Comparison of ENCODE assay signal across 8 cellular contexts in genomic region chr17:4968916-4969550, GRCh38. TPM values are rescaled to one million over a fixed set of nuclear protein-coding genes. Genes with fewer than 3 reads are reported as not detected.
DNase-seq lines count a peak whose midpoint lies in the region; ATAC-seq, FAIRE-seq and TF ChIP-seq lines count a peak whose summit lies in the region.

No MANE protein-coding gene starts in this region.

- TF ChIP-seq EP300 in HepG2 (IDR thresholded peaks at IDR 0.05; ENCODE audit: low read depth in 2 of 2, low read length in 2 of 2) = peak in 1 of 2 experiments; percentile 14; a peak in 1 of 4 replicates
- TF ChIP-seq EP300 in HepG2 (CRISPR knock-in tag; IDR thresholded peaks at IDR 0.05; ENCODE audit: borderline replicate concordance) = no peak

- in situ Hi-C loops in HepG2 (cut with HindIII; ENCODE audit: extremely low pct_ligation_motif_present, low pct_unique_long_range_greater_than_20kb) = no loop called here

- FAIRE-seq in HepG2 (lab: Jason Lieb, UNC) = no peak

- H2AFZ ChIP-seq in HepG2 (ENCODE audit: low read length) = no peak overlapping the region

- ATAC-seq in HepG2 (no peak), HG02852 (IDR thresholded peaks at IDR 0.05; ENCODE audit: unreplicated experiment) (no peak), GM21717 (IDR thresholded peaks at IDR 0.05; ENCODE audit: unreplicated experiment) (no peak)

- no peaks in the 10 kb centered on the region for H3K27me3 ChIP-seq in CD8-positive, alpha-beta memory T cell (ENCODE audit: insufficient read depth, low read length, poor library complexity, severe bottlenecking)
- H3K27me3 ChIP-seq in HepG2 (ENCODE audit: control insufficient read depth in 1 of 2, insufficient read depth in 2 of 2, low read length in 2 of 2) (no peaks in the 10 kb centered on the region; a peak in 1 of 5 replicates), thyroid gland (no peaks in the 10 kb centered on the region)

- H3K36me3 ChIP-seq in CD8-positive, alpha-beta memory T cell (ENCODE audit: insufficient read depth, low read length) = peaks cover 17% of the 10 kb centered on the region
- H3K36me3 ChIP-seq in HepG2 (replicated peaks in 1 of 2; ENCODE audit: control insufficient read depth in 1 of 2, insufficient read depth in 2 of 2, low read length in 2 of 2) (peaks cover 0 to 13% of the 10 kb centered on the region in 2 experiments; a peak in 3 of 5 replicates), thyroid gland (peaks cover 18 to 20% of the 10 kb centered on the region in 2 donors)

- TF ChIP-seq RAD21 in HepG2 (CRISPR knock-in tag; IDR thresholded peaks at IDR 0.05) = no peak

- peaks cover 0 to 52% (median 6%) of the 10 kb centered on the region in 3 donors for H3K36me3 Mint-ChIP-seq in CD8-positive, alpha-beta memory T cell

- TF ChIP-seq CTCF in HepG2 (CRISPR knock-in tag; IDR thresholded peaks at IDR 0.05) (no peak), thyroid gland (IDR thresholded peaks at IDR 0.05) (no peak)

- H3K9ac ChIP-seq in HepG2 (ENCODE audit: insufficient read depth, low read depth, low read length) = peak overlapping the region; percentile 91

- no peak overlapping the region for H3K4me3 Mint-ChIP-seq in CD8-positive, alpha-beta memory T cell

- no peaks in the 10 kb centered on the region for H4K20me1 ChIP-seq in HepG2 (ENCODE audit: insufficient read depth, low read length)

- CTCF ChIA-PET in CD8-positive, alpha-beta memory T cell (lab: Charles Lee) = interaction anchor here (0.6 to 5.1 kb wide), 9 partner anchors 19 to 402 kb away, joined by 3 to 34 read pairs (median 9); partner anchors contain the start of genes CAMTA2, CHRNE, ENO3 and PFN1
- CTCF ChIA-PET in HepG2 (lab: Yijun Ruan, JAX; ENCODE audit: low intra/inter-chr PET ratio, low total read pairs) = no interaction called here

- no TSS peak for BruUV-seq in HepG2 (replicated peaks; lab: Mats Ljungman, UMichigan)

- DNase-seq in CD8-positive, alpha-beta memory T cell = no peak
- peak; percentile 85 for DNase-seq in M059J (ENCODE audit: low read depth)
- peak; percentile 89 for DNase-seq in astrocyte of the hippocampus (ENCODE audit: low read depth, low spot score)
- no peak for DNase-seq in HepG2 (ENCODE audit: low spot score)
- no peak for DNase-seq in thyroid gland
- DNase-seq in NCI-H2196 (lab: John Stamatoyannopoulos, UW; ENCODE audit: unreplicated experiment) = no peak

- intact Hi-C loops in HepG2 (cut with micrococcal nuclease; ENCODE audit: unreplicated experiment) = loop anchor here (5.0 to 10.0 kb wide), 2 partner anchors 62 to 254 kb away; partner anchors contain the start of gene ARRB2
- intact Hi-C loops in thyroid gland (cut with DNase I) = no loop called here

- peak overlapping the region; percentile 59 for H3K27ac ChIP-seq in CD8-positive, alpha-beta memory T cell (ENCODE audit: low read depth, low read length)
- peak overlapping the region; percentile 92 for H3K27ac ChIP-seq in HepG2 (ENCODE audit: extremely low read length, insufficient read depth, low read length)
- peak overlapping the region in 2 of 3 donors; percentile 90 to 93 for H3K27ac ChIP-seq in thyroid gland

- peak overlapping the region in 4 of 8 donors; percentile 78 to 93 (median 82) for H3K27ac Mint-ChIP-seq in CD8-positive, alpha-beta memory T cell

- H3K9me3 Mint-ChIP-seq in CD8-positive, alpha-beta memory T cell = no peaks in the 10 kb centered on the region

- under 1% methylated on average over 12 of the region's 20 CpGs for WGBS in HepG2 (ENCODE audit: low lambda C conversion rate)
- 55 to 58% methylated on average over 20 of the region's 20 CpGs for WGBS in thyroid gland, 2 donors

- H3K9me3 ChIP-seq in CD8-positive, alpha-beta memory T cell (ENCODE audit: low read length) = no peaks in the 10 kb centered on the region
- H3K9me3 ChIP-seq in HepG2 (ENCODE audit: low read length) = no peaks in the 10 kb centered on the region
- H3K9me3 ChIP-seq in thyroid gland = no peaks in the 10 kb centered on the region

- H3K4me3 ChIP-seq in CD8-positive, alpha-beta memory T cell (ENCODE audit: low read length) = peak overlapping the region; percentile 100
- H3K4me3 ChIP-seq in HepG2 (replicated peaks in 1 of 3; ENCODE audit: insufficient read depth in 1 of 3, low read depth in 2 of 3, low read length in 3 of 3) = peak overlapping the region; percentile 72 to 88 (median 77)
- H3K4me3 ChIP-seq in thyroid gland (replicated peaks in 1 of 3) = peak overlapping the region in 1 of 3 donors; percentile 43

- H3K4me1 ChIP-seq in CD8-positive, alpha-beta memory T cell (ENCODE audit: insufficient read depth, low read length) = peaks cover 20% of the 10 kb centered on the region
- H3K4me1 ChIP-seq in HepG2 (ENCODE audit: insufficient read depth, low read length) (peaks cover 31% of the 10 kb centered on the region), thyroid gland (peaks cover 20 to 26% of the 10 kb centered on the region in 2 donors)

- H3K79me2 ChIP-seq in HepG2 (ENCODE audit: insufficient read depth, low read length) = peaks cover 27% of the 10 kb centered on the region

- POLR2A ChIA-PET in CD8-positive, alpha-beta memory T cell (lab: Charles Lee) = interaction anchor here (0.7 to 5.2 kb wide), 6 partner anchors 18 to 37 kb away, joined by 3 to 187 read pairs (median 10); partner anchors contain the start of genes ENO3, GP1BA, INCA1 and KIF1C
- POLR2A ChIA-PET in HepG2 (lab: Yijun Ruan, JAX) = interaction anchor here (0.6 to 10.5 kb wide), 16 partner anchors 11 to 402 kb away, joined by 3 to 273 read pairs (median 15); partner anchors contain the start of genes CAMTA2, ENO3, INCA1 and KIF1C

- peak overlapping the region; percentile 82 for H3K4me2 ChIP-seq in HepG2 (ENCODE audit: low read depth, low read length)

- H3K27me3 Mint-ChIP-seq in CD8-positive, alpha-beta memory T cell = no peaks in the 10 kb centered on the region

- peaks cover 16 to 20% (median 17%) of the 10 kb centered on the region in 3 donors for H3K4me1 Mint-ChIP-seq in CD8-positive, alpha-beta memory T cell

- TF ChIP-seq POLR2A in HepG2 (IDR thresholded peaks at IDR 0.05; ENCODE audit: insufficient read depth in 1 of 2, low read depth in 2 of 2, low read length in 2 of 2) (peak in 1 of 2 experiments; percentile 26; a peak in 3 of 4 replicates), thyroid gland (IDR thresholded peaks at IDR 0.05) (no peak)

RNA-seq across cellular contexts. Expression of gene SPAG7, which starts 1.4 kb away (rescaled TPM):
- total RNA-seq in CD8-positive, alpha-beta memory T cell = 10 to 100 TPM; 63.4 to 64.2 TPM
- polyA plus RNA-seq in CD8-positive, alpha-beta memory T cell = 112 TPM
- 30.0 and 38.4 TPM in 2 replicates for total RNA-seq in M059J (2014; rRNA removed; shearing (Covaris generic))
- total RNA-seq in HepG2 (2016; rRNA removed; fragmentation: Illumina TruSeq; extraction: Trizol) = 59.0 and 74.8 TPM in 2 replicates
- 15.5 and 15.8 TPM in 2 replicates for total RNA-seq in HepG2 (2016; cell fraction: cytosol; rRNA removed; fragmentation: Illumina TruSeq; extraction: Trizol; ENCODE audit: low read depth)
- 57.5 and 79.4 TPM in 2 replicates for total RNA-seq in HepG2 (2016; cell fraction: insoluble cytoplasmic fraction; rRNA removed; fragmentation: Illumina TruSeq; extraction: Trizol)
- total RNA-seq in HepG2 (2016; cell fraction: membrane; rRNA removed; fragmentation: Illumina TruSeq; extraction: Trizol) = 24.4 and 25.5 TPM in 2 replicates
- 29.6 and 30.0 TPM in 2 replicates for total RNA-seq in HepG2 (2016; cell fraction: nucleus; rRNA removed; fragmentation: Illumina TruSeq; extraction: Trizol)
- polyA plus RNA-seq in HepG2 (2011; rRNA removed) = 46.6 and 51.0 TPM in 2 replicates
- 42.5 and 54.3 TPM in 2 replicates for polyA plus RNA-seq in HepG2 (2011; cell fraction: cytosol; rRNA removed)
- polyA plus RNA-seq in HepG2 (2011; cell fraction: nucleus; rRNA removed) = 48.9 and 55.1 TPM in 2 replicates
- 46.7 and 52.1 TPM in 2 replicates for polyA plus RNA-seq in HepG2 (2012)
- polyA plus RNA-seq in HepG2 (2016; cell fraction: cytosol; fragmentation: Illumina TruSeq; extraction: Trizol; ENCODE audit: low read depth) = 18.4 and 18.9 TPM in 2 replicates
- polyA plus RNA-seq in HepG2 (2016; cell fraction: insoluble cytoplasmic fraction; fragmentation: Illumina TruSeq; extraction: Trizol; ENCODE audit: low read depth) = 103 and 105 TPM in 2 replicates
- 24.3 and 25.8 TPM in 2 replicates for polyA plus RNA-seq in HepG2 (2016; cell fraction: membrane; fragmentation: Illumina TruSeq; extraction: Trizol; ENCODE audit: low read depth)
- 73.4 and 75.2 TPM in 2 replicates for polyA plus RNA-seq in HepG2 (2016; cell fraction: nucleus; fragmentation: Illumina TruSeq; extraction: Trizol; ENCODE audit: insufficient read depth, low read depth)
- 13.7 and 25.4 TPM in 2 replicates for polyA minus RNA-seq in HepG2 (2011; rRNA and poly(A)+ RNA removed; ENCODE audit: low replicate concordance)
- polyA minus RNA-seq in HepG2 (2011; cell fraction: cytosol; rRNA and poly(A)+ RNA removed) = 15.3 and 21.8 TPM in 2 replicates
- 19.0 and 27.0 TPM in 2 replicates for polyA minus RNA-seq in HepG2 (2011; cell fraction: nucleus; rRNA and poly(A)+ RNA removed)
- 10 to 100 TPM; 50.5 to 69.7 (median 68.3) TPM for total RNA-seq in thyroid gland

RNA-seq across cellular contexts. Expression of gene ENO3, which starts 18.1 kb away (rescaled TPM):
- 10 to 100 TPM; 27.1 to 29.4 TPM for total RNA-seq in CD8-positive, alpha-beta memory T cell
- polyA plus RNA-seq in CD8-positive, alpha-beta memory T cell = 1.3 TPM
- 0.27 and 1.1 TPM in 2 replicates for total RNA-seq in M059J (2014; rRNA removed; shearing (Covaris generic))
- 59.8 and 68.2 TPM in 2 replicates for total RNA-seq in HepG2 (2016; rRNA removed; fragmentation: Illumina TruSeq; extraction: Trizol)
- 28.3 and 29.6 TPM in 2 replicates for total RNA-seq in HepG2 (2016; cell fraction: cytosol; rRNA removed; fragmentation: Illumina TruSeq; extraction: Trizol; ENCODE audit: low read depth)
- 63.3 and 64.1 TPM in 2 replicates for total RNA-seq in HepG2 (2016; cell fraction: insoluble cytoplasmic fraction; rRNA removed; fragmentation: Illumina TruSeq; extraction: Trizol)
- total RNA-seq in HepG2 (2016; cell fraction: membrane; rRNA removed; fragmentation: Illumina TruSeq; extraction: Trizol) = 24.9 and 26.4 TPM in 2 replicates
- 60.8 and 62.5 TPM in 2 replicates for total RNA-seq in HepG2 (2016; cell fraction: nucleus; rRNA removed; fragmentation: Illumina TruSeq; extraction: Trizol)
- 51.9 and 69.8 TPM in 2 replicates for polyA plus RNA-seq in HepG2 (2011; rRNA removed)
- polyA plus RNA-seq in HepG2 (2011; cell fraction: cytosol; rRNA removed) = 25.2 and 41.5 TPM in 2 replicates
- polyA plus RNA-seq in HepG2 (2011; cell fraction: nucleus; rRNA removed) = 315 and 418 TPM in 2 replicates
- polyA plus RNA-seq in HepG2 (2012) = 30.6 and 32.9 TPM in 2 replicates
- polyA plus RNA-seq in HepG2 (2016; cell fraction: cytosol; fragmentation: Illumina TruSeq; extraction: Trizol; ENCODE audit: low read depth) = 29.4 and 30.6 TPM in 2 replicates
- polyA plus RNA-seq in HepG2 (2016; cell fraction: insoluble cytoplasmic fraction; fragmentation: Illumina TruSeq; extraction: Trizol; ENCODE audit: low read depth) = 80.8 and 89.8 TPM in 2 replicates
- polyA plus RNA-seq in HepG2 (2016; cell fraction: membrane; fragmentation: Illumina TruSeq; extraction: Trizol; ENCODE audit: low read depth) = 21.3 and 21.5 TPM in 2 replicates
- 236 and 244 TPM in 2 replicates for polyA plus RNA-seq in HepG2 (2016; cell fraction: nucleus; fragmentation: Illumina TruSeq; extraction: Trizol; ENCODE audit: insufficient read depth, low read depth)
- polyA minus RNA-seq in HepG2 (2011; rRNA and poly(A)+ RNA removed; ENCODE audit: low replicate concordance) = 27.3 and 88.8 TPM in 2 replicates
- polyA minus RNA-seq in HepG2 (2011; cell fraction: cytosol; rRNA and poly(A)+ RNA removed) = 6.0 and 7.5 TPM in 2 replicates
- polyA minus RNA-seq in HepG2 (2011; cell fraction: nucleus; rRNA and poly(A)+ RNA removed) = 27.0 and 31.7 TPM in 2 replicates
- 1 to 10 TPM in 3 of 4 donors, not detected in 1; 5.4 to 8.8 (median 5.5) TPM for total RNA-seq in thyroid gland

RNA-seq across cellular contexts. Expression of gene CAMTA2, which starts 18.4 kb away (rescaled TPM):
- 10 to 100 TPM; 85.6 to 90.6 TPM for total RNA-seq in CD8-positive, alpha-beta memory T cell
- 19.6 TPM for polyA plus RNA-seq in CD8-positive, alpha-beta memory T cell
- total RNA-seq in M059J (2014; rRNA removed; shearing (Covaris generic)) = 4.8 and 11.0 TPM in 2 replicates
- total RNA-seq in HepG2 (2016; rRNA removed; fragmentation: Illumina TruSeq; extraction: Trizol) (4.0 and 4.1 TPM in 2 replicates), thyroid gland (10 to 100 TPM; 17.1 to 29.0 (median 20.4) TPM)
- total RNA-seq in HepG2 (2016; cell fraction: cytosol; rRNA removed; fragmentation: Illumina TruSeq; extraction: Trizol; ENCODE audit: low read depth) = 3.3 and 4.0 TPM in 2 replicates
- total RNA-seq in HepG2 (2016; cell fraction: insoluble cytoplasmic fraction; rRNA removed; fragmentation: Illumina TruSeq; extraction: Trizol) = 2.2 and 3.5 TPM in 2 replicates
- total RNA-seq in HepG2 (2016; cell fraction: membrane; rRNA removed; fragmentation: Illumina TruSeq; extraction: Trizol) = 5.1 and 5.5 TPM in 2 replicates
- total RNA-seq in HepG2 (2016; cell fraction: nucleus; rRNA removed; fragmentation: Illumina TruSeq; extraction: Trizol) = 4.3 TPM in 2 replicates
- polyA plus RNA-seq in HepG2 (2011; rRNA removed) = 7.1 and 8.9 TPM in 2 replicates
- polyA plus RNA-seq in HepG2 (2011; cell fraction: cytosol; rRNA removed) = 2.3 and 3.4 TPM in 2 replicates
- 43.3 and 56.3 TPM in 2 replicates for polyA plus RNA-seq in HepG2 (2011; cell fraction: nucleus; rRNA removed)
- 14.9 and 15.5 TPM in 2 replicates for polyA plus RNA-seq in HepG2 (2012)
- 6.5 and 6.8 TPM in 2 replicates for polyA plus RNA-seq in HepG2 (2016; cell fraction: cytosol; fragmentation: Illumina TruSeq; extraction: Trizol; ENCODE audit: low read depth)
- polyA plus RNA-seq in HepG2 (2016; cell fraction: insoluble cytoplasmic fraction; fragmentation: Illumina TruSeq; extraction: Trizol; ENCODE audit: low read depth) = 8.3 and 11.9 TPM in 2 replicates
- polyA plus RNA-seq in HepG2 (2016; cell fraction: membrane; fragmentation: Illumina TruSeq; extraction: Trizol; ENCODE audit: low read depth) = 12.2 and 12.5 TPM in 2 replicates
- polyA plus RNA-seq in HepG2 (2016; cell fraction: nucleus; fragmentation: Illumina TruSeq; extraction: Trizol; ENCODE audit: insufficient read depth, low read depth) = 40.0 and 44.3 TPM in 2 replicates
- 13.3 and 14.6 TPM in 2 replicates for polyA minus RNA-seq in HepG2 (2011; rRNA and poly(A)+ RNA removed; ENCODE audit: low replicate concordance)
- polyA minus RNA-seq in HepG2 (2011; cell fraction: cytosol; rRNA and poly(A)+ RNA removed) = 5.4 and 6.2 TPM in 2 replicates
- 6.8 and 10.8 TPM in 2 replicates for polyA minus RNA-seq in HepG2 (2011; cell fraction: nucleus; rRNA and poly(A)+ RNA removed)

RNA-seq across cellular contexts. Expression of gene PFN1, which starts 20.7 kb away (rescaled TPM):
- total RNA-seq in CD8-positive, alpha-beta memory T cell = 1,000 to 10,000 TPM; 1,826 to 1,841 TPM
- polyA plus RNA-seq in CD8-positive, alpha-beta memory T cell = 2,601 TPM
- total RNA-seq in M059J (2014; rRNA removed; shearing (Covaris generic)) = 1,238 and 1,483 TPM in 2 replicates
- total RNA-seq in HepG2 (2016; rRNA removed; fragmentation: Illumina TruSeq; extraction: Trizol) = 494 and 520 TPM in 2 replicates
- 274 and 364 TPM in 2 replicates for total RNA-seq in HepG2 (2016; cell fraction: cytosol; rRNA removed; fragmentation: Illumina TruSeq; extraction: Trizol; ENCODE audit: low read depth)
- 482 and 502 TPM in 2 replicates for total RNA-seq in HepG2 (2016; cell fraction: insoluble cytoplasmic fraction; rRNA removed; fragmentation: Illumina TruSeq; extraction: Trizol)
- 274 and 390 TPM in 2 replicates for total RNA-seq in HepG2 (2016; cell fraction: membrane; rRNA removed; fragmentation: Illumina TruSeq; extraction: Trizol)
- total RNA-seq in HepG2 (2016; cell fraction: nucleus; rRNA removed; fragmentation: Illumina TruSeq; extraction: Trizol) = 166 and 182 TPM in 2 replicates
- 589 and 613 TPM in 2 replicates for polyA plus RNA-seq in HepG2 (2011; rRNA removed)
- 590 and 702 TPM in 2 replicates for polyA plus RNA-seq in HepG2 (2011; cell fraction: cytosol; rRNA removed)
- polyA plus RNA-seq in HepG2 (2011; cell fraction: nucleus; rRNA removed) = 303 and 324 TPM in 2 replicates
- polyA plus RNA-seq in HepG2 (2012) = 507 and 533 TPM in 2 replicates
- 515 and 664 TPM in 2 replicates for polyA plus RNA-seq in HepG2 (2016; cell fraction: cytosol; fragmentation: Illumina TruSeq; extraction: Trizol; ENCODE audit: low read depth)
- 954 and 1,000 TPM in 2 replicates for polyA plus RNA-seq in HepG2 (2016; cell fraction: insoluble cytoplasmic fraction; fragmentation: Illumina TruSeq; extraction: Trizol; ENCODE audit: low read depth)
- polyA plus RNA-seq in HepG2 (2016; cell fraction: membrane; fragmentation: Illumina TruSeq; extraction: Trizol; ENCODE audit: low read depth) = 494 and 571 TPM in 2 replicates
- 485 and 521 TPM in 2 replicates for polyA plus RNA-seq in HepG2 (2016; cell fraction: nucleus; fragmentation: Illumina TruSeq; extraction: Trizol; ENCODE audit: insufficient read depth, low read depth)
- polyA minus RNA-seq in HepG2 (2011; rRNA and poly(A)+ RNA removed; ENCODE audit: low replicate concordance) = 456 and 623 TPM in 2 replicates
- polyA minus RNA-seq in HepG2 (2011; cell fraction: cytosol; rRNA and poly(A)+ RNA removed) = 408 and 605 TPM in 2 replicates
- 126 and 127 TPM in 2 replicates for polyA minus RNA-seq in HepG2 (2011; cell fraction: nucleus; rRNA and poly(A)+ RNA removed)
- 100 to 1,000 TPM; 228 to 606 (median 328) TPM for total RNA-seq in thyroid gland

RNA-seq across cellular contexts. Expression of gene INCA1, which starts 28.3 kb away (rescaled TPM):
- total RNA-seq in CD8-positive, alpha-beta memory T cell = under 1 TPM; 0.18 to 0.37 TPM
- 0.58 TPM for polyA plus RNA-seq in CD8-positive, alpha-beta memory T cell
- total RNA-seq in M059J (2014; rRNA removed; shearing (Covaris generic)) = not detected in 2 replicates
- total RNA-seq in HepG2 (2016; rRNA removed; fragmentation: Illumina TruSeq; extraction: Trizol) = 0.35 and 0.93 TPM in 2 replicates
- 0.62 TPM in 1 of 2 replicates, not detected in the other for total RNA-seq in HepG2 (2016; cell fraction: cytosol; rRNA removed; fragmentation: Illumina TruSeq; extraction: Trizol; ENCODE audit: low read depth)
- total RNA-seq in HepG2 (2016; cell fraction: insoluble cytoplasmic fraction; rRNA removed; fragmentation: Illumina TruSeq; extraction: Trizol) = 0.71 and 0.87 TPM in 2 replicates
- total RNA-seq in HepG2 (2016; cell fraction: membrane; rRNA removed; fragmentation: Illumina TruSeq; extraction: Trizol) = 0.72 and 0.96 TPM in 2 replicates
- total RNA-seq in HepG2 (2016; cell fraction: nucleus; rRNA removed; fragmentation: Illumina TruSeq; extraction: Trizol) = 0.50 and 0.81 TPM in 2 replicates
- polyA plus RNA-seq in HepG2 (2011; rRNA removed) = 2.6 and 3.3 TPM in 2 replicates
- polyA plus RNA-seq in HepG2 (2011; cell fraction: cytosol; rRNA removed) = 0.74 and 0.88 TPM in 2 replicates
- 18.2 and 26.0 TPM in 2 replicates for polyA plus RNA-seq in HepG2 (2011; cell fraction: nucleus; rRNA removed)
- 2.6 and 2.8 TPM in 2 replicates for polyA plus RNA-seq in HepG2 (2012)
- polyA plus RNA-seq in HepG2 (2016; cell fraction: cytosol; fragmentation: Illumina TruSeq; extraction: Trizol; ENCODE audit: low read depth) = 0.38 and 0.86 TPM in 2 replicates
- polyA plus RNA-seq in HepG2 (2016; cell fraction: insoluble cytoplasmic fraction; fragmentation: Illumina TruSeq; extraction: Trizol; ENCODE audit: low read depth) = 0.45 and 0.92 TPM in 2 replicates
- 0.81 and 1.4 TPM in 2 replicates for polyA plus RNA-seq in HepG2 (2016; cell fraction: membrane; fragmentation: Illumina TruSeq; extraction: Trizol; ENCODE audit: low read depth)
- 3.6 and 4.5 TPM in 2 replicates for polyA plus RNA-seq in HepG2 (2016; cell fraction: nucleus; fragmentation: Illumina TruSeq; extraction: Trizol; ENCODE audit: insufficient read depth, low read depth)
- polyA minus RNA-seq in HepG2 (2011; rRNA and poly(A)+ RNA removed; ENCODE audit: low replicate concordance) = 0.61 and 0.68 TPM in 2 replicates
- polyA minus RNA-seq in HepG2 (2011; cell fraction: cytosol; rRNA and poly(A)+ RNA removed) = 0.88 TPM in 1 of 2 replicates, not detected in the other
- polyA minus RNA-seq in HepG2 (2011; cell fraction: nucleus; rRNA and poly(A)+ RNA removed) = 0.50 and 0.77 TPM in 2 replicates
- total RNA-seq in thyroid gland = 1 to 10 TPM; 1.0 to 2.3 (median 1.4) TPM

Comparison
In these comparisons a context has a peak if more than half of its experiments do, and no peak if none do; other contexts are left out.
1. DNase-seq: peak in M059J (single experiment) and astrocyte of the hippocampus (single experiment); none in CD8-positive, alpha-beta memory T cell (0 of 5), HepG2 (single experiment), thyroid gland (0 of 2) and NCI-H2196 (single experiment).
2. Peak in every context shown above with its lines, with median percentiles within 50 percentile points of each other: H3K27ac ChIP-seq.